In genomic region chr13:45456196-45456972, GRCh38 we compare ENCODE assay signal across 1 cellular context.
TF ChIP-seq lines count a peak whose summit lies in the region.

No MANE protein-coding gene starts in this region.

TF ChIP-seq in endothelial cell of umbilical vein, 7 proteins besides CTCF, POLR2A, EP300 and RAD21:
- TF ChIP-seq MYC (IDR thresholded peaks at IDR 0.05; ENCODE audit: low read depth, low read length) (no peak), FOS (IDR thresholded peaks at IDR 0.05; ENCODE audit: borderline replicate concordance, insufficient read depth, low read length) (peak; percentile 48)
